In genomic region chr2:200585730-200586643, GRCh38 we compare ENCODE assay signal across 1 cellular context.
TF ChIP-seq lines count a peak whose summit lies in the region.

Gene AOX1 (plus strand): TSS chr2:200586014. CDS start chr2:200586109, 95 bp downstream.

TF ChIP-seq in H1, 55 proteins besides CTCF, POLR2A, EP300 and RAD21 (continued from another document):
- TF ChIP-seq HDAC6 (IDR thresholded peaks at IDR 0.05; ENCODE audit: low read depth, low read length) = no peak
- peak; percentile 84 for TF ChIP-seq CREB1 (IDR thresholded peaks at IDR 0.05)
- no peak for TF ChIP-seq ZNF274 (IDR thresholded peaks at IDR 0.05; ENCODE audit: borderline replicate concordance, extremely low read depth, low read length)
- no peak for TF ChIP-seq KDM5A (IDR thresholded peaks at IDR 0.05; ENCODE audit: low read length)
- TF ChIP-seq SUZ12 (IDR thresholded peaks at IDR 0.05; ENCODE audit: low read length) = 0 out of 2 replicates have a peak, but pooled peaks have one; percentile 19
- peak; percentile 26; the same call in 1 of the 2 replicates for TF ChIP-seq KDM1A (IDR thresholded peaks at IDR 0.05; ENCODE audit: borderline replicate concordance, low read length)
- no peak for TF ChIP-seq BRCA1 (IDR thresholded peaks at IDR 0.05; ENCODE audit: low read depth, low read length)
- no peak for TF ChIP-seq ATF3 (IDR thresholded peaks at IDR 0.05; ENCODE audit: insufficient read depth, low read depth, low read length)
- peak; percentile 84 for TF ChIP-seq E2F6 (IDR thresholded peaks at IDR 0.05)
- TF ChIP-seq NRF1 (IDR thresholded peaks at IDR 0.05; ENCODE audit: low read depth, low read length) = no peak
- no peak for TF ChIP-seq SRF (IDR thresholded peaks at IDR 0.05; ENCODE audit: low read depth, low read length)
- TF ChIP-seq CBX8 (IDR thresholded peaks at IDR 0.05; ENCODE audit: borderline replicate concordance, low read depth, low read length) = no peak
- no peak for TF ChIP-seq SP2 (IDR thresholded peaks at IDR 0.05; ENCODE audit: low read length)
- no peak for TF ChIP-seq RNF2 (IDR thresholded peaks at IDR 0.05; ENCODE audit: borderline replicate concordance, low read depth, low read length, missing control alignments, poor library complexity, severe bottlenecking)
- TF ChIP-seq CHD1 (IDR thresholded peaks at IDR 0.05; ENCODE audit: low read depth, low read length) = no peak; the same call in 1 of the 2 replicates
- TF ChIP-seq JUN (IDR thresholded peaks at IDR 0.05; ENCODE audit: low read depth, low read length) = no peak
- peak; percentile 96 for TF ChIP-seq KDM4A (IDR thresholded peaks at IDR 0.05; ENCODE audit: low read depth, low read length, severe bottlenecking)
- TF ChIP-seq RFX5 (IDR thresholded peaks at IDR 0.05; ENCODE audit: borderline replicate concordance, low read depth, low read length) = no peak
- no peak for TF ChIP-seq CHD7 (IDR thresholded peaks at IDR 0.05; ENCODE audit: insufficient replicate concordance, low read length)
- no peak for TF ChIP-seq TCF12 (IDR thresholded peaks at IDR 0.05; ENCODE audit: low read depth, low read length)
- no peak for TF ChIP-seq TEAD4 (IDR thresholded peaks at IDR 0.05; ENCODE audit: low read depth, low read length)
- no peak for TF ChIP-seq MAFK (IDR thresholded peaks at IDR 0.05; ENCODE audit: low read depth, low read length)
- TF ChIP-seq SIRT6 (IDR thresholded peaks at IDR 0.05; ENCODE audit: low read length) = no peak
- no peak for TF ChIP-seq BACH1 (IDR thresholded peaks at IDR 0.05; ENCODE audit: low read length)
- no peak for TF ChIP-seq BCL11A (IDR thresholded peaks at IDR 0.05; ENCODE audit: low read depth in 2 of 2, low read length in 2 of 2)
- TF ChIP-seq HDAC2 (IDR thresholded peaks at IDR 0.05; ENCODE audit: borderline replicate concordance in 1 of 2, low read depth in 2 of 2, low read length in 2 of 2) = peak; percentile 29 to 31; a peak in 1 of 4 replicates
- peak; percentile 81 for TF ChIP-seq ASH2L (IDR thresholded peaks at IDR 0.05; ENCODE audit: low read length)
- no peak for TF ChIP-seq RBBP5 (IDR thresholded peaks at IDR 0.05; ENCODE audit: borderline replicate concordance, low read depth, low read length)
- no peak for TF ChIP-seq FOSL1 (IDR thresholded peaks at IDR 0.05; ENCODE audit: insufficient read depth, low read depth, low read length)
- peak; percentile 43; the same call in 1 of the 2 replicates for TF ChIP-seq YY1 (IDR thresholded peaks at IDR 0.05; ENCODE audit: low read depth, low read length)
- TF ChIP-seq SIN3A (conservative IDR thresholded peaks at IDR 0.05 in 1 of 2, IDR thresholded peaks at IDR 0.05 in 1 of 2; ENCODE audit: low read depth in 1 of 2, low read length in 2 of 2) = peak; percentile 65 to 85; a peak in 2 of 4 replicates
- peak; percentile 94 for TF ChIP-seq EGR1 (IDR thresholded peaks at IDR 0.05; ENCODE audit: borderline replicate concordance, low read depth, low read length)
- TF ChIP-seq TAF7 (optimal IDR thresholded peaks at IDR 0.05; ENCODE audit: borderline replicate concordance, low read depth, low read length) = no peak
- 0 out of 2 replicates have a peak, but pooled peaks have one; percentile 34 for TF ChIP-seq SP1 (IDR thresholded peaks at IDR 0.05; ENCODE audit: low read depth, low read length)
- no peak for TF ChIP-seq CHD2 (IDR thresholded peaks at IDR 0.05; ENCODE audit: low read length)
- TF ChIP-seq GTF2F1 (IDR thresholded peaks at IDR 0.05; ENCODE audit: borderline replicate concordance, low read depth, low read length) = no peak
- no peak for TF ChIP-seq EZH2 (IDR thresholded peaks at IDR 0.05; ENCODE audit: low read depth, low read length, severe bottlenecking)
- no peak for TF ChIP-seq USF2 (IDR thresholded peaks at IDR 0.05; ENCODE audit: low read length)
- TF ChIP-seq MAX (IDR thresholded peaks at IDR 0.05) = peak; percentile 96
- no peak for TF ChIP-seq SP4 (IDR thresholded peaks at IDR 0.05; ENCODE audit: low read length)
- no peak for TF ChIP-seq CBX5 (IDR thresholded peaks at IDR 0.05; ENCODE audit: low read depth, low read length)
- no peak for TF ChIP-seq ATF2 (IDR thresholded peaks at IDR 0.05; ENCODE audit: low read length)
- no peak for TF ChIP-seq SIX5 (IDR thresholded peaks at IDR 0.05; ENCODE audit: low read depth, low read length)
- TF ChIP-seq CEBPB (IDR thresholded peaks at IDR 0.05; ENCODE audit: low read depth, low read length) = no peak
- TF ChIP-seq GABPA (IDR thresholded peaks at IDR 0.05; ENCODE audit: borderline replicate concordance, insufficient read depth, low read length) = no peak
- no peak for TF ChIP-seq RXRA (IDR thresholded peaks at IDR 0.05; ENCODE audit: insufficient read depth, low read depth, low read length)
- TF ChIP-seq SAP30 (IDR thresholded peaks at IDR 0.05; ENCODE audit: insufficient read depth, insufficient replicate concordance, low read length) = peak; percentile 50
- TF ChIP-seq POLR2AphosphoS5 (IDR thresholded peaks at IDR 0.05; ENCODE audit: low read depth, low read length) = peak; percentile 40; the same call in 1 of the 2 replicates
- no peak for TF ChIP-seq NANOG (IDR thresholded peaks at IDR 0.05; ENCODE audit: insufficient read depth, low read depth, low read length, poor library complexity, severe bottlenecking)
- no peak for TF ChIP-seq CTBP2 (IDR thresholded peaks at IDR 0.05; ENCODE audit: borderline replicate concordance, insufficient read depth, insufficient read length, low read length)
